ENCODE assay signal across 8 cellular contexts in the genomic region with DNA sequence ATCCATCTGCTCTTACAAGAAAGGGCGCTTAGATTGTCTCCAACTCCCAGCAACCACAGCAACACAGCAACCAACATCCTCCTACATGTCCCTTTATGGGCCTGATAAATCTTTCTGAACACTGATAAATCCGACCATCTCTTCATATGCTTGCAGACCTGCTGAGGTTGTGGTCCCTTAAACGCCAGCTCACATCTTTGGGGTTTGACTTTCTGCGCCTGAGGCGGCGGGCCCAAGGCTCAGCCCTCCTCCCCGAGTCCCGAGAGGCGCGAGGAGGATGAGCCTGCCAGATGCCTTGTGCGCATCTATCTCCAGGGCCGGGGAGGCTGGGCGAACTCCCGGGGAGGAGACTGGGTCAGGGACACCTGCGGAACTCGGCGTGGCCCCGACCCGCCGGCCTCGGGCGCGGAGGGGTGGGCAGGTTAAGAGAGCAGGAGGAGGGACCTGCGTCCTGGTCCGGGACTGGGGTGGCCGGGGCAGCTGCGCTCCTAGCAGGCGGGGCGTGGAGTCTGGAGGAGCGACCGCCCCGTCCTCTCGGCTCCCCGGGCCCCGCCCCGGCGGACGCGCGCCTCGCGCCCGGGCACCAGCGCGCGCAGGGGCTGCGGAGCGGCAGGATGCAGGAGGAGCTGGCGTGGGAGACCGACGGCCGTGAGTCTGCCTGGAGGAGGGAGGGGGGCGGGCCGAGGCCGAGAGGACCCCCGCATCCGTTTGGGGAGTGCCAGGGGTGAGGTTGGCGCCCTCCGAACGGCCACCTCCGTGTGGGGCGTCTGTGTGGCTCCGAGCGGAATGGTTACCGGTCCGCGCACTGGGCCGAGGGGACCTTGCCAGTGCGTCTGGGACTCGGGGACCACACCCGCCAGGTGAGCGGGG. TPM values are rescaled to one million over a fixed set of nuclear protein-coding genes. Genes with fewer than 3 reads are reported as not detected.
DNase-seq lines count a peak whose midpoint lies in the region; ATAC-seq and TF ChIP-seq lines count a peak whose summit lies in the region.

ANKDD1A (plus strand) TSS at position 586 of the 870 bp plus-strand sequence; CDS start at position 615, 29 bp downstream.

- peak; percentile 89 to 93 for ATAC-seq in activated T-cell treated with anti-CD3 and anti-CD28 coated beads, Interleukin-2, amount 50 U/mL, for 72 hours (replicated peaks in 1 of 2)
- peak; percentile 90 for ATAC-seq in upper lobe of right lung
- ATAC-seq in HG03439 (IDR thresholded peaks at IDR 0.05; ENCODE audit: unreplicated experiment) = no peak

- peaks cover 10% of the 10 kb centered on the region; the same call in 1 of the 2 replicates for H3K4me1 ChIP-seq in ES-I3 (ENCODE audit: insufficient read depth, low read length)
- H3K4me1 ChIP-seq in upper lobe of right lung = peaks cover 4% of the 10 kb centered on the region

- no peak within 1 kb of the TSS for H3K27ac ChIP-seq in upper lobe of right lung

- DNase-seq in HEK293T (ENCODE audit: extremely low spot score) (peak; percentile 68), NCI-H345 treated with DMSO at 0.1 percent for 48 hours (lab: John Stamatoyannopoulos, UW; ENCODE audit: unreplicated experiment) (peak; percentile 59), fibroblast of villous mesenchyme (ENCODE audit: low read depth) (peak; percentile 48), nephron progenitor cell (peak; percentile 85), upper lobe of right lung (peak; percentile 80)
- peak; percentile 55 to 64 for DNase-seq in activated T-cell treated with anti-CD3 and anti-CD28 coated beads, Interleukin-2, amount 50 U/mL, for 72 hours

- no peak for TF ChIP-seq CTCF in fibroblast of villous mesenchyme (IDR thresholded peaks at IDR 0.05; ENCODE audit: insufficient read depth, low read depth, low read length)
- no peak for TF ChIP-seq CTCF in nephron progenitor cell (IDR thresholded peaks at IDR 0.05)
- no peak for TF ChIP-seq CTCF in upper lobe of right lung (IDR thresholded peaks at IDR 0.05)

- H3K27ac Mint-ChIP-seq in activated T-cell treated with anti-CD3 and anti-CD28 coated beads, Interleukin-2, amount 50 U/mL, for 72 hours = no peak within 1 kb of the TSS
- no peak within 1 kb of the TSS for H3K27ac Mint-ChIP-seq in nephron progenitor cell

- CTCF ChIA-PET in HEK293T (lab: Yijun Ruan, JAX) = no interaction called here

- H3K9me3 ChIP-seq in ES-I3 (ENCODE audit: control insufficient read depth, insufficient read depth, low read length) (peaks cover 3% of the 10 kb centered on the region; the same call in 1 of the 2 replicates), upper lobe of right lung (no peaks in the 10 kb centered on the region)

- peak within 1 kb of the TSS; percentile 58; the same call in 1 of the 2 replicates for H3K9ac ChIP-seq in ES-I3 (ENCODE audit: low read depth, low read length)

- H3K4me1 Mint-ChIP-seq in activated T-cell treated with anti-CD3 and anti-CD28 coated beads, Interleukin-2, amount 50 U/mL, for 72 hours (ENCODE audit: low read depth) = peaks cover 9% of the 10 kb centered on the region
- peaks cover 36% of the 10 kb centered on the region for H3K4me1 Mint-ChIP-seq in nephron progenitor cell

- H3K27me3 Mint-ChIP-seq in activated T-cell treated with anti-CD3 and anti-CD28 coated beads, Interleukin-2, amount 50 U/mL, for 72 hours (ENCODE audit: low read depth) = peaks cover 11% of the 10 kb centered on the region
- peaks cover 60% of the 10 kb centered on the region for H3K27me3 Mint-ChIP-seq in nephron progenitor cell (ENCODE audit: low read depth, poor library complexity)

- no peaks in the 10 kb centered on the region for H3K27me3 ChIP-seq in upper lobe of right lung

- H3K4me3 Mint-ChIP-seq in activated T-cell treated with anti-CD3 and anti-CD28 coated beads, Interleukin-2, amount 50 U/mL, for 72 hours = peak within 1 kb of the TSS; percentile 82 to 84
- peak within 1 kb of the TSS; percentile 84 for H3K4me3 Mint-ChIP-seq in nephron progenitor cell

- H3K36me3 Mint-ChIP-seq in activated T-cell treated with anti-CD3 and anti-CD28 coated beads, Interleukin-2, amount 50 U/mL, for 72 hours (ENCODE audit: insufficient read depth in 2 of 2) = no peaks in the 10 kb centered on the region
- H3K36me3 Mint-ChIP-seq in nephron progenitor cell (ENCODE audit: low read depth) = peaks cover under 1% of the 10 kb centered on the region

- H3K36me3 ChIP-seq in ES-I3 (ENCODE audit: insufficient read depth, low read length) = no peaks in the 10 kb centered on the region
- no peaks in the 10 kb centered on the region for H3K36me3 ChIP-seq in upper lobe of right lung

- intact Hi-C loops in upper lobe of right lung (cut with DNase I) = no loop called here

- POLR2A ChIA-PET in HEK293T (lab: Yijun Ruan, JAX) = interaction anchor here (0.9 to 1.9 kb wide), 2 partner anchors 17 to 18 kb away, joined by 4 to 7 read pairs; no protein-coding TSS in a partner anchor

- H3K4me3 ChIP-seq in fibroblast of villous mesenchyme (ENCODE audit: low read depth, low read length) = peak within 1 kb of the TSS; percentile 64
- peak within 1 kb of the TSS; percentile 59 for H3K4me3 ChIP-seq in upper lobe of right lung

- no peaks in the 10 kb centered on the region for H3K9me3 Mint-ChIP-seq in activated T-cell treated with anti-CD3 and anti-CD28 coated beads, Interleukin-2, amount 50 U/mL, for 72 hours
- peaks cover 9% of the 10 kb centered on the region for H3K9me3 Mint-ChIP-seq in nephron progenitor cell

TF ChIP-seq in HEK293T, 16 proteins besides CTCF, POLR2A, EP300 and RAD21:
- TF ChIP-seq ARNT (IDR thresholded peaks at IDR 0.05) = no peak
- no peak for TF ChIP-seq CTBP1 (IDR thresholded peaks at IDR 0.05; ENCODE audit: borderline replicate concordance)
- TF ChIP-seq FOXK2 (IDR thresholded peaks at IDR 0.05) = no peak
- TF ChIP-seq FOXA1 (IDR thresholded peaks at IDR 0.05) = no peak
- TF ChIP-seq SUZ12 (IDR thresholded peaks at IDR 0.05) = no peak
- TF ChIP-seq ELF4 (IDR thresholded peaks at IDR 0.05) = no peak
- TF ChIP-seq LEF1 (IDR thresholded peaks at IDR 0.05; ENCODE audit: borderline replicate concordance) = no peak
- TF ChIP-seq HDGF (IDR thresholded peaks at IDR 0.05; ENCODE audit: borderline replicate concordance) = no peak
- no peak for TF ChIP-seq L3MBTL2 (conservative IDR thresholded peaks at IDR 0.05)
- TF ChIP-seq FOXM1 (IDR thresholded peaks at IDR 0.05; ENCODE audit: borderline replicate concordance) = no peak
- no peak for TF ChIP-seq SP1 (IDR thresholded peaks at IDR 0.05)
- TF ChIP-seq, protein P1, sequence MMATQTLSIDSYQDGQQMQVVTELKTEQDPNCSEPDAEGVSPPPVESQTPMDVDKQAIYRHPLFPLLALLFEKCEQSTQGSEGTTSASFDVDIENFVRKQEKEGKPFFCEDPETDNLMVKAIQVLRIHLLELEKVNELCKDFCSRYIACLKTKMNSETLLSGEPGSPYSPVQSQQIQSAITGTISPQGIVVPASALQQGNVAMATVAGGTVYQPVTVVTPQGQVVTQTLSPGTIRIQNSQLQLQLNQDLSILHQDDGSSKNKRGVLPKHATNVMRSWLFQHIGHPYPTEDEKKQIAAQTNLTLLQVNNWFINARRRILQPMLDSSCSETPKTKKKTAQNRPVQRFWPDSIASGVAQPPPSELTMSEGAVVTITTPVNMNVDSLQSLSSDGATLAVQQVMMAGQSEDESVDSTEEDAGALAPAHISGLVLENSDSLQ (IDR thresholded peaks at IDR 0.05) = no peak
- TF ChIP-seq TARDBP (IDR thresholded peaks at IDR 0.05) = no peak
- no peak for TF ChIP-seq ZNF384 (IDR thresholded peaks at IDR 0.05)
- no peak for TF ChIP-seq NFRKB (IDR thresholded peaks at IDR 0.05)
- no peak for TF ChIP-seq BHLHE40 (IDR thresholded peaks at IDR 0.05; ENCODE audit: borderline replicate concordance)
TF ChIP-seq in HEK293T: peak in this region for 0.

RNA-seq across cellular contexts. Expression of gene ANKDD1A, which starts in this region (rescaled TPM):
- total RNA-seq in activated T-cell treated with anti-CD3 and anti-CD28 coated beads, Interleukin-2, amount 50 U/mL, for 72 hours = 1 to 10 TPM; 7.2 to 8.4 TPM
- total RNA-seq in fibroblast of villous mesenchyme = 3.9 and 7.1 TPM in 2 replicates
- 6.0 TPM for total RNA-seq in upper lobe of right lung
